Comparison of ENCODE assay signal across 17 cellular contexts in the genomic region with DNA sequence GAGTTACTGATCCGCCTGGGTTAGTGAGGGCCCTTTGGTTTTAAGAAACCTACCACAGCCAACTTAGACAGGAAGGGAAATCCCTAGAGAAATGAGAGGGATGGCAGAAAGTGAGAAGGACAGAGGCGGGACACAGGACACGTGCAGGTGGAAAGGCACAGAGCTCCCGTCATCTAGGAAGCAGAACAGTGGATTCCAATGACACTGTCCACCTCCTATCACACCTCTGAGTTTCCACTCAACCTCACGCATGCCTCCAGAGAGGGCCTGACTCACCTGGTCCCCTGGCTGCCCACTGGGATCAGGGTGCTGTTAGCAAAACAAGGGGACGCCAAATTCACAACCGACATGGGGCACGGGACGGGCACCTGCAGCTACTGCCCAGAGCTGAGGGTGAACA. TPM values are rescaled to one million over a fixed set of nuclear protein-coding genes. Genes with fewer than 3 reads are reported as not detected.
A peak's percentile ranks its signal among the peaks of the same experiment; 100 is the strongest.
DNase-seq lines count a peak whose midpoint lies in the region; ATAC-seq and TF ChIP-seq lines count a peak whose summit lies in the region.
"Had no signal": no experiment of that assay in that cellular context is flagged by ENCODE, and none has a peak within 500 bp of the region (broad histone marks: within the 10 kb centered on the region; RNA-seq: fewer than 3 reads in every experiment).

No MANE protein-coding gene starts in this region.

- CTCF ChIA-PET in naive thymus-derived CD4-positive, alpha-beta T cell (lab: Charles Lee) = no interaction called here

- H3K27me3 ChIP-seq in mesenchymal stem cell (ENCODE audit: control insufficient read depth in 1 of 2, insufficient read depth in 1 of 2, low read length in 2 of 2) (peaks cover 3 to 9% of the 10 kb centered on the region in 2 experiments), rectal smooth muscle tissue (ENCODE audit: control insufficient read depth, insufficient read depth, low read length) (peaks cover 2% of the 10 kb centered on the region), aorta (ENCODE audit: control insufficient read depth in 1 of 2, insufficient read depth in 2 of 2, low read length in 1 of 2) (no peaks in the 10 kb centered on the region)
- H3K27me3 ChIP-seq in naive thymus-derived CD4-positive, alpha-beta T cell (ENCODE audit: control insufficient read depth in 2 of 2, insufficient read depth in 2 of 2, low read length in 2 of 2) = no peaks in the 10 kb centered on the region

- H3K36me3 ChIP-seq in mesenchymal stem cell (ENCODE audit: control insufficient read depth in 1 of 2, insufficient read depth in 2 of 2, low read depth in 1 of 2, low read length in 2 of 2) (peaks cover 0 to 12% of the 10 kb centered on the region in 2 experiments), rectal smooth muscle tissue (ENCODE audit: control insufficient read depth, insufficient read depth, low read length) (no peaks in the 10 kb centered on the region), aorta (ENCODE audit: control insufficient read depth in 1 of 2, insufficient read depth in 2 of 2, low read length in 1 of 2) (no peaks in the 10 kb centered on the region)
- no peaks in the 10 kb centered on the region for H3K36me3 ChIP-seq in naive thymus-derived CD4-positive, alpha-beta T cell (ENCODE audit: control insufficient read depth in 2 of 3, insufficient read depth in 3 of 3, low read length in 3 of 3)

- WGBS in mesenchymal stem cell = 87% methylated on average over 8 of the region's 9 CpGs
- 32 to 49% methylated on average over 9 of the region's 9 CpGs for WGBS in aorta, 2 donors

- H3K9ac ChIP-seq in mesenchymal stem cell (ENCODE audit: low read length) (no peak overlapping the region), rectal smooth muscle tissue (ENCODE audit: low read length) (peak overlapping the region; percentile 14)

- H4K91ac ChIP-seq in mesenchymal stem cell (ENCODE audit: low read length) = no peak overlapping the region

- no peaks in the 10 kb centered on the region for H3K4me1 Mint-ChIP-seq in naive thymus-derived CD4-positive, alpha-beta T cell
- H3K4me1 Mint-ChIP-seq: CD8-positive, alpha-beta memory T cell had no signal

- H2BK120ac ChIP-seq in mesenchymal stem cell (ENCODE audit: low read depth, low read length) = no peak overlapping the region

- H3K79me1 ChIP-seq in mesenchymal stem cell (replicated peaks; ENCODE audit: low read length, poor library complexity, severe bottlenecking) = no peaks in the 10 kb centered on the region

- H3K4me2 ChIP-seq in mesenchymal stem cell (ENCODE audit: low read length, poor library complexity, severe bottlenecking) = no peak overlapping the region

- no peak overlapping the region for H3K4me3 Mint-ChIP-seq in naive thymus-derived CD4-positive, alpha-beta T cell
- H3K4me3 Mint-ChIP-seq: CD8-positive, alpha-beta memory T cell had no signal

- TF ChIP-seq CTCF in coronary artery (IDR thresholded peaks at IDR 0.05) = no peak

- no peak overlapping the region for H3K4ac ChIP-seq in mesenchymal stem cell (ENCODE audit: low read depth in 1 of 2, low read length in 2 of 2)

- peaks cover 5% of the 10 kb centered on the region for H3K4me1 ChIP-seq in mesenchymal stem cell (ENCODE audit: control insufficient read depth, insufficient read depth, low read depth, low read length)
- H3K4me1 ChIP-seq in rectal smooth muscle tissue (ENCODE audit: control insufficient read depth, insufficient read depth, low read length) = peaks cover 54% of the 10 kb centered on the region
- H3K4me1 ChIP-seq in aorta (ENCODE audit: control insufficient read depth in 1 of 2, insufficient read depth in 2 of 2, low read length in 2 of 2) = peaks cover 0 to 3% of the 10 kb centered on the region in 2 donors
- no peaks in the 10 kb centered on the region for H3K4me1 ChIP-seq in naive thymus-derived CD4-positive, alpha-beta T cell (ENCODE audit: control insufficient read depth in 2 of 2, insufficient read depth in 2 of 2, low read length in 2 of 2)

- H3K27ac Mint-ChIP-seq in naive thymus-derived CD4-positive, alpha-beta T cell = no peak overlapping the region
- H3K27ac Mint-ChIP-seq: CD8-positive, alpha-beta memory T cell had no signal

- H3K23ac ChIP-seq in mesenchymal stem cell (ENCODE audit: low read length in 2 of 2) = no peak overlapping the region

- ATAC-seq in aorta (ENCODE audit: low FRiP score) = peak; percentile 53
- no peak for ATAC-seq in naive thymus-derived CD4-positive, alpha-beta T cell
- ATAC-seq: PC-3 had no signal

- no peak overlapping the region for H2BK12ac ChIP-seq in mesenchymal stem cell (ENCODE audit: low read length in 2 of 2)

- H3K4me3 ChIP-seq in coronary artery (peak overlapping the region; percentile 26), mesenchymal stem cell (ENCODE audit: insufficient read depth in 1 of 2, low read depth in 1 of 2, low read length in 2 of 2) (no peak overlapping the region), rectal smooth muscle tissue (ENCODE audit: low read length) (no peak overlapping the region), aorta (ENCODE audit: low read length in 2 of 2) (no peak overlapping the region)
- H3K4me3 ChIP-seq in naive thymus-derived CD4-positive, alpha-beta T cell (ENCODE audit: low read length) = no peak overlapping the region

- H3K14ac ChIP-seq in mesenchymal stem cell (ENCODE audit: low read length in 2 of 2) = no peak overlapping the region

- H3K27ac ChIP-seq in coronary artery (peak overlapping the region; percentile 84 to 92), mesenchymal stem cell (ENCODE audit: low read length, poor library complexity, severe bottlenecking) (no peak overlapping the region), rectal smooth muscle tissue (ENCODE audit: low read depth, low read length) (peak overlapping the region; percentile 95), aorta (ENCODE audit: low read depth in 1 of 2, low read length in 2 of 2) (peak overlapping the region; percentile 45 to 72)
- no peak overlapping the region for H3K27ac ChIP-seq in naive thymus-derived CD4-positive, alpha-beta T cell (ENCODE audit: low read depth, low read length)

- DNase-seq in coronary artery (ENCODE audit: low spot score) (no peak), mesenchymal stem cell (no peak), aorta (no peak), NCI-H1694 treated with DMSO at 0.1 percent for 48 hours (lab: John Stamatoyannopoulos, UW) (no peak), T-helper 2 cell (no peak)
- DNase-seq in naive thymus-derived CD4-positive, alpha-beta T cell = no peak
- DNase-seq: C1 segment of cervical spinal cord; CD8-positive, alpha-beta memory T cell; KG1; NCI-H1930; NCI-H345; NCI-H524 treated with DMSO at 0.1 percent for 48 hours; PC-3; RPMI8226; SIG-M5 had no signal

- H3K18ac ChIP-seq in mesenchymal stem cell (ENCODE audit: low read depth in 1 of 2, low read length in 2 of 2) = no peak overlapping the region

- intact Hi-C loops in aorta (cut with DNase I) = loop anchor here in 1 of 2 donors (2.0 kb wide), 1 partner anchor 19 kb away; no protein-coding TSS in a partner anchor
- intact Hi-C loops in naive thymus-derived CD4-positive, alpha-beta T cell (cut with micrococcal nuclease) = no loop called here

- H3K9me3 Mint-ChIP-seq in naive thymus-derived CD4-positive, alpha-beta T cell = peaks cover 0 to 4% (median 0%) of the 10 kb centered on the region in 11 donors

- no peak overlapping the region for H2BK5ac ChIP-seq in mesenchymal stem cell (ENCODE audit: low read depth, low read length, poor library complexity, severe bottlenecking)

- POLR2A ChIA-PET in naive thymus-derived CD4-positive, alpha-beta T cell (lab: Charles Lee) = no interaction called here

- no peak overlapping the region for H4K8ac ChIP-seq in mesenchymal stem cell (ENCODE audit: low read length)

- H3K9me3 ChIP-seq in mesenchymal stem cell (ENCODE audit: control insufficient read depth, low read length) (no peaks in the 10 kb centered on the region), aorta (ENCODE audit: control insufficient read depth, low read length) (no peaks in the 10 kb centered on the region)
- H3K9me3 ChIP-seq in naive thymus-derived CD4-positive, alpha-beta T cell (ENCODE audit: control insufficient read depth in 2 of 3, low read length in 3 of 3) = no peaks in the 10 kb centered on the region

- no peak overlapping the region for H2AK5ac ChIP-seq in mesenchymal stem cell (ENCODE audit: low read length, severe bottlenecking)

- H3K27me3 Mint-ChIP-seq in naive thymus-derived CD4-positive, alpha-beta T cell = peaks cover 0 to 31% (median 5%) of the 10 kb centered on the region in 5 donors

- no peak overlapping the region for H2AFZ ChIP-seq in mesenchymal stem cell (ENCODE audit: low read depth, low read length)

- H3K36me3 Mint-ChIP-seq in naive thymus-derived CD4-positive, alpha-beta T cell = no peaks in the 10 kb centered on the region

- H2BK15ac ChIP-seq in mesenchymal stem cell (ENCODE audit: low read depth, poor library complexity, severe bottlenecking) = peak overlapping the region; percentile 41

RNA-seq across cellular contexts. Expression of a gene that starts 26.3 kb away (rescaled TPM):
- not detected for polyA plus RNA-seq in mesenchymal stem cell (2013, experiment 1 of 2)
- polyA plus RNA-seq in mesenchymal stem cell (2013, experiment 2 of 2) = 0.01 TPM
- 100 to 1,000 TPM; 116 to 169 TPM for total RNA-seq in aorta
- polyA plus RNA-seq in aorta = 100 to 1,000 TPM in 1 of 2 donors, 10 to 100 TPM in 1; 43.8 to 103 TPM
- not detected for total RNA-seq in naive thymus-derived CD4-positive, alpha-beta T cell
- polyA plus RNA-seq in naive thymus-derived CD4-positive, alpha-beta T cell = not detected
- total RNA-seq: A673; CD8-positive, alpha-beta memory T cell; PC-3 had no signal
- polyA plus RNA-seq: CD8-positive, alpha-beta memory T cell had no signal

Comparison
In these comparisons a context has a peak if more than half of its experiments do, and no peak if none do; other contexts are left out.
1. H3K27ac ChIP-seq: peak in coronary artery (2 of 2), rectal smooth muscle tissue (single experiment) and aorta (2 of 2); none in mesenchymal stem cell (single experiment) and naive thymus-derived CD4-positive, alpha-beta T cell (single experiment).
2. RNA of a gene that starts 26.3 kb away (total RNA-seq): 116 to 169 TPM in aorta; not detected in naive thymus-derived CD4-positive, alpha-beta T cell; every median in the first group is over 100 times any median in the second.